Comparison of ENCODE assay signal across 8 cellular contexts in the genomic region with DNA sequence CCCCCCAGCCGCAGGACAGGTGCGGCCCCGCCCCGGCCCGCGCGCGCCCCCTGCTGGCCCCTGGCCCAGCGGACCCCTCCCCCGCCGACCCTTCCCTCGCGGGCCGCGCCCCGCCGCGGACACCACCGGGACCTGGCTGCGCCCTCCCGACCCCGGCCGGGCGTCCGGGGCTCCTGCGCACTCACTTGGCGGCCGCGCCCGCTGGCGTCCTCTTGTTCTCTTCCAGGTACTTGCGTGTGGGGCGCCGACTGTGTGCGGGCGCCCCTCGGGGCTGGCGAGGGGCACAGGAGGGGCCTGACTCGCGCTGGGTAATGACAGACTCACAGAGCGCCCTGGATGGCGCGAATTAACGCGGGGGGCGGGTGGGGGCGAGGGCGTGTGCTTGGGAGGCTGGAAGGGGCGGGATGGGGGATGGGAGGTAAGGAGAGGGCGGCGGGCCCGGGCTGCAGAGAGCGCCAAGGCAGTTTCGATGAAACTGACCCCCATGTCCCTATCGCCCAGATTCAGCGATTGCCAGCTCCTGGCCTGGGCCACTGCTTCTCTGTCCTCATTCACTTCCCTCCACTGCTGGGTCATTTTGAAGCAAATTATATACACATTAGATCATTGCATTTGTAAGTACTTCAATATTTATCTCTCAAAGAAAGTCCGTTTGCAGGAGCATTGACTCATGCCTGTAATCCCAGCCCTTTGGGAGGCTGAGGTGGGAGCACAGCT. TPM values are rescaled to one million over a fixed set of nuclear protein-coding genes. Genes with fewer than 3 reads are reported as not detected.
DNase-seq lines count a peak whose midpoint lies in the region; ATAC-seq and TF ChIP-seq lines count a peak whose summit lies in the region.

No MANE protein-coding gene starts in this region.

- H3F3A ChIP-seq in GM23248 (ENCODE audit: insufficient read depth) (peaks cover 16% of the 10 kb centered on the region), PC-3 (ENCODE audit: low read length, unreplicated experiment) (no peaks in the 10 kb centered on the region)

- H3K79me2 ChIP-seq in GM23248 (ENCODE audit: insufficient read depth) (peaks cover 20% of the 10 kb centered on the region), PC-3 (ENCODE audit: low read length) (peaks cover 21% of the 10 kb centered on the region)

- intact Hi-C loops in PC-3 (cut with micrococcal nuclease): no loop called here
- intact Hi-C loops in heart right ventricle (cut with DNase I): loop anchor here in 1 of 10 donors (5.0 kb wide), 1 partner anchor 47 kb away; no protein-coding TSS in a partner anchor

- H3K27ac ChIP-seq in GM23248: no peak overlapping the region; the same call in 1 of the 2 replicates
- peak overlapping the region; percentile 69 for H3K27ac ChIP-seq in PC-3 (ENCODE audit: low read length)
- H3K27ac ChIP-seq in heart right ventricle: peak overlapping the region in 2 of 10 donors; percentile 43 to 51

- in situ Hi-C loops in GM23248 (cut with MboI): no loop called here

- POLR2A ChIA-PET in PC-3 (lab: Charles Lee; ENCODE audit: unreplicated experiment): interaction anchor here (0.6 kb wide), 1 partner anchor 95 kb away, joined by 5 read pairs; no protein-coding TSS in a partner anchor

- peaks cover 2% of the 10 kb centered on the region for H3K9me3 Mint-ChIP-seq in activated naive CD4-positive, alpha-beta T cell treated with anti-CD3 and anti-CD28 coated beads, Interleukin-2, amount 10 ng/mL, durations not matched to agents 7 days and 5 days

- H3K9me3 ChIP-seq in GM23248 (ENCODE audit: low read depth) (no peaks in the 10 kb centered on the region), PC-3 (ENCODE audit: low read length) (no peaks in the 10 kb centered on the region), heart right ventricle (no peaks in the 10 kb centered on the region)

- peaks cover 28% of the 10 kb centered on the region for H3K4me1 Mint-ChIP-seq in activated naive CD4-positive, alpha-beta T cell treated with anti-CD3 and anti-CD28 coated beads, Interleukin-2, amount 10 ng/mL, durations not matched to agents 7 days and 5 days

- H3K4me1 ChIP-seq in GM23248 (ENCODE audit: insufficient read depth): peaks cover 18% of the 10 kb centered on the region
- H3K4me1 ChIP-seq in PC-3 (ENCODE audit: insufficient read depth, low read length): peaks cover 35% of the 10 kb centered on the region
- H3K4me1 ChIP-seq in heart right ventricle: peaks cover 7 to 48% (median 35%) of the 10 kb centered on the region in 9 donors

- H3K27ac Mint-ChIP-seq in activated naive CD4-positive, alpha-beta T cell treated with anti-CD3 and anti-CD28 coated beads, Interleukin-2, amount 10 ng/mL, durations not matched to agents 7 days and 5 days: no peak overlapping the region

- TF ChIP-seq CTCF in PC-3 (conservative IDR thresholded peaks at IDR 0.05; ENCODE audit: low read depth, low read length): 0 out of 2 replicates have a peak, but pooled peaks have one; percentile 33
- TF ChIP-seq CTCF in heart right ventricle (IDR thresholded peaks at IDR 0.05): peak in 7 of 9 donors; percentile 7 to 43 (median 23)
- TF ChIP-seq CTCF in retinal pigment epithelial cell (conservative IDR thresholded peaks at IDR 0.05; ENCODE audit: low read depth, low read length): no peak

- WGBS in GM23248 (ENCODE audit: low coverage in 1 of 2, low lambda C conversion rate in 2 of 2, missing lambda C conversion rate in 2 of 2), 2 experiments: 1 to 3% methylated on average over 34 to 56 of the region's 57 CpGs
- WGBS in heart right ventricle, 2 donors: 3 to 4% methylated on average over 39 to 57 of the region's 57 CpGs

- H3K4me2 ChIP-seq in GM23248 (ENCODE audit: unreplicated experiment) (peak overlapping the region; percentile 90), PC-3 (ENCODE audit: low read length) (peak overlapping the region; percentile 86)

- peaks cover 65% of the 10 kb centered on the region for H3K27me3 Mint-ChIP-seq in activated naive CD4-positive, alpha-beta T cell treated with anti-CD3 and anti-CD28 coated beads, Interleukin-2, amount 10 ng/mL, durations not matched to agents 7 days and 5 days

- no TSS peak for BruUV-seq in PC-3 (replicated peaks; lab: Mats Ljungman, UMichigan)

- CTCF ChIA-PET in PC-3 (lab: Charles Lee): interaction anchor here (0.6 kb wide), 2 partner anchors 42 to 62 kb away, joined by 3 to 4 read pairs; no protein-coding TSS in a partner anchor
- CTCF ChIA-PET in activated naive CD4-positive, alpha-beta T cell treated with anti-CD3 and anti-CD28 coated beads, Interleukin-2, amount 10 ng/mL, durations not matched to agents 7 days and 5 days (lab: Charles Lee): interaction anchor here (1.0 to 1.7 kb wide), 3 partner anchors 20 to 156 kb away, joined by 3 to 6 read pairs (median 5); no protein-coding TSS in a partner anchor

- H3K36me3 Mint-ChIP-seq in activated naive CD4-positive, alpha-beta T cell treated with anti-CD3 and anti-CD28 coated beads, Interleukin-2, amount 10 ng/mL, durations not matched to agents 7 days and 5 days: peaks cover 4% of the 10 kb centered on the region

- H2AFZ ChIP-seq in GM23248 (peak overlapping the region; percentile 84), PC-3 (ENCODE audit: low read length) (peak overlapping the region; percentile 81)

- H3K27me3 ChIP-seq in GM23248 (replicated peaks; ENCODE audit: insufficient read depth): no peaks in the 10 kb centered on the region
- H3K27me3 ChIP-seq in PC-3 (ENCODE audit: low read length): no peaks in the 10 kb centered on the region
- peaks cover 0 to 32% (median 0%) of the 10 kb centered on the region in 7 donors for H3K27me3 ChIP-seq in heart right ventricle

- peak overlapping the region; percentile 73 for H3K4me3 ChIP-seq in GM23248
- peak overlapping the region; percentile 77 for H3K4me3 ChIP-seq in PC-3 (ENCODE audit: low read length)
- peak overlapping the region; percentile 18 to 66 (median 62) for H3K4me3 ChIP-seq in heart right ventricle
- peak overlapping the region; percentile 59 for H3K4me3 ChIP-seq in retinal pigment epithelial cell (ENCODE audit: low read length)

- H4K20me1 ChIP-seq in GM23248 (ENCODE audit: insufficient read depth) (no peaks in the 10 kb centered on the region), PC-3 (ENCODE audit: low read length) (no peaks in the 10 kb centered on the region)

- H3K9me2 ChIP-seq in GM23248 (ENCODE audit: insufficient read depth) (no peaks in the 10 kb centered on the region), PC-3 (replicated peaks; ENCODE audit: low read length) (no peaks in the 10 kb centered on the region)

- H3K9ac ChIP-seq in GM23248: peak overlapping the region; percentile 58
- peak overlapping the region; percentile 82 for H3K9ac ChIP-seq in PC-3 (ENCODE audit: low read length)

- no peaks in the 10 kb centered on the region for H3K36me3 ChIP-seq in GM23248 (ENCODE audit: low read depth)
- H3K36me3 ChIP-seq in PC-3 (ENCODE audit: low read depth, low read length): no peaks in the 10 kb centered on the region
- H3K36me3 ChIP-seq in heart right ventricle: no peaks in the 10 kb centered on the region

- DNase-seq in AG08395 (ENCODE audit: low spot score): peak; percentile 36
- DNase-seq in GM23248: peak; percentile 80
- DNase-seq in PC-3: peak; percentile 44
- DNase-seq in activated naive CD4-positive, alpha-beta T cell treated with anti-CD3 and anti-CD28 coated beads, Interleukin-2, amount 10 ng/mL, durations not matched to agents 7 days and 5 days: peak; percentile 57
- DNase-seq in heart right ventricle: peak in 1 of 2 donors; percentile 40
- peak; percentile 12 for DNase-seq in retinal pigment epithelial cell (ENCODE audit: low read depth)

- ATAC-seq in PC-3 (peak; percentile 30), heart right ventricle (peak in 1 of 8 donors; percentile 24), HG02981 (IDR thresholded peaks at IDR 0.05; ENCODE audit: unreplicated experiment) (no peak), HG03045 (IDR thresholded peaks at IDR 0.05; ENCODE audit: unreplicated experiment) (no peak)

- peak overlapping the region; percentile 56 for H3K4me3 Mint-ChIP-seq in activated naive CD4-positive, alpha-beta T cell treated with anti-CD3 and anti-CD28 coated beads, Interleukin-2, amount 10 ng/mL, durations not matched to agents 7 days and 5 days

RNA-seq across cellular contexts. Expression of a gene that starts 0.4 kb away (rescaled TPM):
- 2.0 and 3.1 TPM in 2 replicates for total RNA-seq in GM23248 (2014; rRNA removed; shearing (Covaris generic))
- polyA plus RNA-seq in GM23248 (2016; fragmentation: Nextera tagmentation; extraction: Ambion mirVana): 1.4 and 1.6 TPM in 2 replicates
- 19.2 and 21.1 TPM in 2 replicates for total RNA-seq in PC-3 (2014; rRNA removed)
- 1 to 10 TPM; 3.0 to 6.8 (median 5.0) TPM for total RNA-seq in heart right ventricle
- 1 to 10 TPM in 1 of 2 donors, under 1 TPM in 1; 0.72 to 2.2 TPM for polyA plus RNA-seq in heart right ventricle

RNA-seq across cellular contexts. Expression of a gene that starts 57.4 kb away (rescaled TPM):
- total RNA-seq in GM23248 (2014; rRNA removed; shearing (Covaris generic)): not detected in 2 replicates
- polyA plus RNA-seq in GM23248 (2016; fragmentation: Nextera tagmentation; extraction: Ambion mirVana) (not detected in 2 replicates), heart right ventricle (not detected)
- total RNA-seq in PC-3 (2014; rRNA removed) (not detected in 2 replicates), heart right ventricle (not detected)
